In the genomic region with DNA sequence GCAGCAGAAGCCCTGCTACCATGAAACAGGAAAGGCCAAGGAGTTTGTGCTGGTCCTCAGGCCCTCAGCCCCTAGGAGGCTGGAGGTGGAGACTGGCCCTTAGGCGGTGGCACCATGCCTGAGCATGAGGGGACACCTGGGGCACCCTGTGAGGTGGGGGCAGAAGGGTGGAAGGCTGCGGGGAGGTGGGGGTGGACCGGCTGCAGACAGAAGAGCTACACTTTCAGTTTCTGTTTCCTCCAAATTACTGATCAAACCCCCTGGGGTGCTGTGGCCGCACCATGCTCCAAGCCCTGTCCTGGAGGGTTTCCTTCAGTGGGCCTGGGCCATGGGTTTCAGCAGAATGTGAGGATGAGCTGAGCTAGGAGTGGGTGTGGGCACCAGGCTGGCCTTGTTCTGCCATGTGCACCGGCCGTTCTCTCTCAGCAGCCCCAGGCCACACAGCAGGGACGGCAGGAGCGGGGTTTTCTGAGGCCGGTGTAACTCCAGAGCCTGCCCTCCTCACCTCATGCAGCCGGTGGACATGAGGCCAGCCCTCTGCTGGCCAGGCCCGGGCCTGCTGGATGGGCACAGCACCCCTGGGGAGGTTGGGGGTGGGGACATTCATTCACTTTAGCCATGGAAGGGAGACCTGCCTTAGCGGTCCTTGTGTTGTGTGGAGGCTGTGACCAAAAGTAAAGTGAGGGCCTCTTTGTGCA, we compare ENCODE assay signal across 12 cellular contexts. TPM values are rescaled to one million over a fixed set of nuclear protein-coding genes. Genes with fewer than 3 reads are reported as not detected.
A peak's percentile ranks its signal among the peaks of the same experiment; 100 is the strongest.
DNase-seq lines count a peak whose midpoint lies in the region; ATAC-seq, FAIRE-seq and TF ChIP-seq lines count a peak whose summit lies in the region.
"Had no signal": no experiment of that assay in that cellular context is flagged by ENCODE, and none has a peak within 500 bp of the region (broad histone marks: within the 10 kb centered on the region; RNA-seq: fewer than 3 reads in every experiment).

No MANE protein-coding gene starts in this region.

- in situ Hi-C loops in GM13977 (cut with MboI; ENCODE audit: low pct_unique_long_range_greater_than_20kb, low sequenced_read_pairs, unreplicated experiment), result no loop called here

- no peak overlapping the region for H3K9ac ChIP-seq in astrocyte (ENCODE audit: low read length)

- no peak overlapping the region for H3K4me2 ChIP-seq in astrocyte (ENCODE audit: low read length)

- no peaks in the 10 kb centered on the region for H3K4me1 ChIP-seq in astrocyte (ENCODE audit: insufficient read depth, low read length)
- H3K4me1 ChIP-seq in left ventricle myocardium inferior, result no peaks in the 10 kb centered on the region
- no peaks in the 10 kb centered on the region for H3K4me1 ChIP-seq in uterus

- H3K9me3 ChIP-seq in astrocyte (ENCODE audit: insufficient read depth, low read depth, low read length), result no peaks in the 10 kb centered on the region
- no peaks in the 10 kb centered on the region for H3K9me3 ChIP-seq in left ventricle myocardium inferior (replicated peaks)
- H3K9me3 ChIP-seq in uterus, result no peaks in the 10 kb centered on the region

- H3K4me1 Mint-ChIP-seq in astrocyte (ENCODE audit: low read depth, unreplicated experiment), result peaks cover 4% of the 10 kb centered on the region

- no peaks in the 10 kb centered on the region for H3K36me3 ChIP-seq in astrocyte (ENCODE audit: insufficient read depth, low read length)
- H3K36me3 ChIP-seq in left ventricle myocardium inferior, result no peaks in the 10 kb centered on the region
- no peaks in the 10 kb centered on the region for H3K36me3 ChIP-seq in uterus

- peak overlapping the region; percentile 34 for H3K27ac Mint-ChIP-seq in astrocyte (ENCODE audit: unreplicated experiment)

- H3K27me3 ChIP-seq in astrocyte (ENCODE audit: insufficient read depth, low read length) (no peaks in the 10 kb centered on the region), left ventricle myocardium inferior (ENCODE audit: low read depth) (no peaks in the 10 kb centered on the region), uterus (no peaks in the 10 kb centered on the region)

- H4K20me1 ChIP-seq in astrocyte (ENCODE audit: insufficient read depth, low read length), result no peaks in the 10 kb centered on the region

- DNase-seq in AG04449 (ENCODE audit: low read depth, low spot score) (no peak), GM13977 (ENCODE audit: low spot score) (peak; percentile 50), astrocyte (ENCODE audit: low read depth) (no peak), HuH-7 (ENCODE audit: low spot score) (no peak), left ventricle myocardium inferior (no peak), uterus (no peak)
- DNase-seq: DMS79 treated with DMSO at 0.1 percent for 48 hours had no signal

- peaks cover 5% of the 10 kb centered on the region for H3K27me3 Mint-ChIP-seq in astrocyte (ENCODE audit: low read depth, unreplicated experiment)
- H3K27me3 Mint-ChIP-seq: IgD-negative memory B cell had no signal

- TF ChIP-seq POLR2A in uterus (IDR thresholded peaks at IDR 0.05), result no peak

- POLR2A ChIA-PET in AG04449 (lab: Yijun Ruan, JAX), result no interaction called here

- no peaks in the 10 kb centered on the region for H3K79me2 ChIP-seq in astrocyte (ENCODE audit: insufficient read depth, low read length)

- no peak overlapping the region for H3K27ac ChIP-seq in astrocyte (ENCODE audit: low read depth, low read length)
- H3K27ac ChIP-seq in left ventricle myocardium inferior (replicated peaks), result no peak overlapping the region
- no peak overlapping the region for H3K27ac ChIP-seq in uterus
- H3K27ac ChIP-seq: RWPE1 had no signal

- peaks cover 4% of the 10 kb centered on the region for H3K36me3 Mint-ChIP-seq in astrocyte (ENCODE audit: low read depth, unreplicated experiment)

- no peak overlapping the region for H3K4me3 Mint-ChIP-seq in astrocyte (ENCODE audit: unreplicated experiment)

- intact Hi-C loops in left ventricle myocardium inferior (cut with micrococcal nuclease), result loop anchor here (10.0 kb wide), 1 partner anchor 178 kb away; no protein-coding TSS in a partner anchor
- intact Hi-C loops in uterus (cut with DNase I; ENCODE audit: low total_unique reads), result no loop called here

- CTCF ChIA-PET in AG04449 (lab: Yijun Ruan, JAX), result interaction anchor here (2.0 kb wide), 1 partner anchor 516 kb away, joined by 8 read pairs; no protein-coding TSS in a partner anchor

- ATAC-seq in HG03175 (IDR thresholded peaks at IDR 0.05; ENCODE audit: unreplicated experiment) (peak; percentile 43), HG03520 (IDR thresholded peaks at IDR 0.05; ENCODE audit: unreplicated experiment) (no peak)

- peak; percentile 21 for TF ChIP-seq CTCF in AG04449 (IDR thresholded peaks at IDR 0.05; ENCODE audit: insufficient read depth, low read length, missing control alignments)
- no peak for TF ChIP-seq CTCF in GM13977 (IDR thresholded peaks at IDR 0.05; ENCODE audit: extremely low read depth, insufficient read depth, missing control alignments)
- no peak for TF ChIP-seq CTCF in astrocyte (IDR thresholded peaks at IDR 0.05; ENCODE audit: insufficient read depth, low read depth, low read length)
- no peak for TF ChIP-seq CTCF in left ventricle myocardium inferior (IDR thresholded peaks at IDR 0.05; ENCODE audit: borderline replicate concordance)
- TF ChIP-seq CTCF in uterus (IDR thresholded peaks at IDR 0.05), result no peak

- H3K4me3 ChIP-seq in AG04449 (ENCODE audit: low read depth, low read length), result no peak overlapping the region
- no peak overlapping the region for H3K4me3 ChIP-seq in astrocyte (ENCODE audit: insufficient read depth, low read depth, low read length)
- no peak overlapping the region for H3K4me3 ChIP-seq in left ventricle myocardium inferior
- H3K4me3 ChIP-seq in uterus, result no peak overlapping the region

- no peak overlapping the region for H2AFZ ChIP-seq in astrocyte (ENCODE audit: low read depth, low read length)

- no peaks in the 10 kb centered on the region for H3K9me3 Mint-ChIP-seq in astrocyte (ENCODE audit: unreplicated experiment)
- H3K9me3 Mint-ChIP-seq: IgD-negative memory B cell had no signal

- no peak for FAIRE-seq in astrocyte (lab: Jason Lieb, UNC)
- FAIRE-seq: endometrium had no signal

RNA-seq across cellular contexts. Expression of gene PLEKHB2, which starts 51.5 kb away (rescaled TPM):
- total RNA-seq in astrocyte (92.2 and 100 TPM in 2 replicates), left ventricle myocardium inferior (42.9 TPM), uterus (10 to 100 TPM; 11.8 to 58.9 (median 17.9) TPM)

RNA-seq across cellular contexts. Expression of gene POTEE, which starts 52.7 kb away (rescaled TPM):
- 0.79 and 1.0 TPM in 2 replicates for total RNA-seq in astrocyte
- not detected for total RNA-seq in left ventricle myocardium inferior
- total RNA-seq in uterus, result under 1 TPM in 2 of 4 donors, not detected in 2; 0.14 to 0.24 TPM
